ENCODE assay signal across 12 cellular contexts in genomic region chr13:27423333-27423732, GRCh38. TPM values are rescaled to one million over a fixed set of nuclear protein-coding genes. Genes with fewer than 3 reads are reported as not detected.
DNase-seq lines count a peak whose midpoint lies in the region; ATAC-seq and TF ChIP-seq lines count a peak whose summit lies in the region.
"Had no signal": no experiment of that assay in that cellular context is flagged by ENCODE, and none has a peak within 500 bp of the region (broad histone marks: within the 10 kb centered on the region; RNA-seq: fewer than 3 reads in every experiment).

No MANE protein-coding gene starts in this region.

- H3K9me3 Mint-ChIP-seq in activated T-cell treated with anti-CD3 and anti-CD28 coated beads, Interleukin-2, amount 50 U/mL, for 4 hours = no peaks in the 10 kb centered on the region

- H3K9ac ChIP-seq in endocrine pancreas (ENCODE audit: control insufficient read depth, insufficient read depth, low read length) (no peak overlapping the region), skeletal muscle satellite cell (ENCODE audit: low read depth, low read length) (no peak overlapping the region)

- H3K27me3 Mint-ChIP-seq in activated T-cell treated with anti-CD3 and anti-CD28 coated beads, Interleukin-2, amount 50 U/mL, for 4 hours (ENCODE audit: low read depth) = no peaks in the 10 kb centered on the region

- no peak for TF ChIP-seq CTCF in OCI-LY7 (conservative IDR thresholded peaks at IDR 0.05; ENCODE audit: low read length)

- POLR2A ChIA-PET in OCI-LY7 (lab: Charles Lee) = interaction anchor here (0.8 kb wide), 1 partner anchor 32 kb away, joined by 4 read pairs; no protein-coding TSS in a partner anchor

- H3K27me3 ChIP-seq in endocrine pancreas (ENCODE audit: control insufficient read depth, insufficient read depth, low read length) = no peaks in the 10 kb centered on the region
- H3K27me3 ChIP-seq in skeletal muscle satellite cell (ENCODE audit: control insufficient read depth, insufficient read depth, low read length) = peaks cover 10% of the 10 kb centered on the region
- H3K27me3 ChIP-seq: cardiac muscle cell had no signal

- H3K36me3 ChIP-seq in OCI-LY7 (ENCODE audit: insufficient read depth, low read length) (peaks cover 25% of the 10 kb centered on the region), endocrine pancreas (ENCODE audit: control insufficient read depth, insufficient read depth, low read length) (no peaks in the 10 kb centered on the region), skeletal muscle satellite cell (ENCODE audit: insufficient read depth, low read length) (peaks cover 15% of the 10 kb centered on the region)
- H3K36me3 ChIP-seq: cardiac muscle cell had no signal

- H4K20me1 ChIP-seq in OCI-LY7 (ENCODE audit: insufficient read depth, low read length) = peaks cover 18% of the 10 kb centered on the region

- H3K79me2 ChIP-seq in OCI-LY7 (ENCODE audit: insufficient read depth, low read depth, low read length) = peaks cover 38% of the 10 kb centered on the region

- H3K4me3 ChIP-seq in OCI-LY7 (ENCODE audit: low read depth, low read length, poor library complexity, severe bottlenecking) (no peak overlapping the region), endocrine pancreas (ENCODE audit: control insufficient read depth, insufficient read depth, low read length) (peak overlapping the region; percentile 95), skeletal muscle satellite cell (ENCODE audit: low read length) (no peak overlapping the region)

- peak overlapping the region; percentile 78; the same call in 1 of the 2 replicates for H3K4me2 ChIP-seq in OCI-LY7 (ENCODE audit: low read length)
- H3K4me2 ChIP-seq in skeletal muscle satellite cell (ENCODE audit: low read length) = peak overlapping the region; percentile 96

- peak overlapping the region; percentile 79 for H3K4me3 Mint-ChIP-seq in activated T-cell treated with anti-CD3 and anti-CD28 coated beads, Interleukin-2, amount 50 U/mL, for 4 hours

- CTCF ChIA-PET in OCI-LY7 (lab: Charles Lee; ENCODE audit: unreplicated experiment) = no interaction called here

- H3K9me3 ChIP-seq in OCI-LY7 (ENCODE audit: low read length) (no peaks in the 10 kb centered on the region), endocrine pancreas (ENCODE audit: control insufficient read depth, low read length) (no peaks in the 10 kb centered on the region), skeletal muscle satellite cell (replicated peaks; ENCODE audit: low read length) (no peaks in the 10 kb centered on the region)

- H3K4me1 ChIP-seq in OCI-LY7 (ENCODE audit: insufficient read depth, low read length, poor library complexity, severe bottlenecking) (peaks cover 25% of the 10 kb centered on the region), endocrine pancreas (ENCODE audit: control insufficient read depth, insufficient read depth, low read length) (no peaks in the 10 kb centered on the region), skeletal muscle satellite cell (ENCODE audit: control insufficient read depth, insufficient read depth, low read length) (peaks cover 30% of the 10 kb centered on the region)

- no peak for ATAC-seq in activated T-cell treated with anti-CD3 and anti-CD28 coated beads, Interleukin-2, amount 50 U/mL, for 4 hours
- no peak for ATAC-seq in HG03025 (IDR thresholded peaks at IDR 0.05; ENCODE audit: low FRiP score, unreplicated experiment)
- no peak for ATAC-seq in GM18511 (IDR thresholded peaks at IDR 0.05; ENCODE audit: unreplicated experiment)
- ATAC-seq: esophagus mucosa had no signal

- DNase-seq in activated T-cell treated with anti-CD3 and anti-CD28 coated beads, Interleukin-2, amount 50 U/mL, for 4 hours = no peak
- no peak for DNase-seq in activated T-cell treated with anti-CD3 and anti-CD28 coated beads, Interleukin-2, amount 50 U/mL, for 48 hours
- DNase-seq in OCI-LY7 (ENCODE audit: low spot score) = no peak
- no peak for DNase-seq in NOMO-1 treated with DMSO at 0.1 percent for 48 hours (lab: John Stamatoyannopoulos, UW; ENCODE audit: unreplicated experiment)
- DNase-seq: NCI-H146, small intestine had no signal

- intact Hi-C loops in OCI-LY7 (cut with micrococcal nuclease; ENCODE audit: unreplicated experiment) = no loop called here

- BruUV-seq in OCI-LY7 (replicated peaks; lab: Mats Ljungman, UMichigan) = no TSS peak

- no peak overlapping the region; the same call in 1 of the 2 replicates for H2AFZ ChIP-seq in OCI-LY7 (ENCODE audit: low read length)

- H3K27ac ChIP-seq in OCI-LY7 (ENCODE audit: low read depth, low read length, poor library complexity, severe bottlenecking) = no peak overlapping the region

- H3K36me3 Mint-ChIP-seq in activated T-cell treated with anti-CD3 and anti-CD28 coated beads, Interleukin-2, amount 50 U/mL, for 4 hours (ENCODE audit: insufficient read depth) = peaks cover 10% of the 10 kb centered on the region

- no peaks in the 10 kb centered on the region for H3K9me2 ChIP-seq in OCI-LY7 (ENCODE audit: insufficient read depth, low read length)

- H3K4me1 Mint-ChIP-seq in activated T-cell treated with anti-CD3 and anti-CD28 coated beads, Interleukin-2, amount 50 U/mL, for 4 hours (ENCODE audit: low read depth) = peaks cover 34% of the 10 kb centered on the region

RNA-seq across cellular contexts. Expression of gene GTF3A, which starts 1.1 kb away (rescaled TPM):
- total RNA-seq in activated T-cell treated with anti-CD3 and anti-CD28 coated beads, Interleukin-2, amount 50 U/mL, for 4 hours = 100 to 1,000 TPM; 203 to 279 (median 246) TPM
- total RNA-seq in OCI-LY7 (2014; rRNA removed; shearing (Covaris generic)) = 220 and 251 TPM in 2 replicates
- 242 and 245 TPM in 2 replicates for total RNA-seq in OCI-LY7 (2022)
- 162 and 195 TPM in 2 replicates for total RNA-seq in skeletal muscle satellite cell (2012; rRNA removed)

RNA-seq across cellular contexts. Expression of gene MTIF3, which starts 27.0 kb away (rescaled TPM):
- total RNA-seq in activated T-cell treated with anti-CD3 and anti-CD28 coated beads, Interleukin-2, amount 50 U/mL, for 4 hours = 10 to 100 TPM; 19.8 to 28.2 (median 21.2) TPM
- 37.9 and 56.3 TPM in 2 replicates for total RNA-seq in OCI-LY7 (2014; rRNA removed; shearing (Covaris generic))
- 42.9 and 51.2 TPM in 2 replicates for total RNA-seq in OCI-LY7 (2022)
- total RNA-seq in skeletal muscle satellite cell (2012; rRNA removed) = 56.0 and 56.8 TPM in 2 replicates
